ENCODE assay signal across 33 cellular contexts in genomic region chr3:139289866-139290524, GRCh38.
"Had no signal": no experiment of that assay in that cellular context is flagged by ENCODE, and none has a peak within 500 bp of the region (broad histone marks: within the 10 kb centered on the region; RNA-seq: fewer than 3 reads in every experiment).

No MANE protein-coding gene starts in this region.

- DNase-seq: activated CD4-positive, alpha-beta memory T cell treated with anti-CD3 and anti-CD28 coated beads, Interleukin-2, amount 10 ng/mL, durations not matched to agents 7 days and 5 days; activated CD4-positive, alpha-beta T cell treated with anti-CD3 and anti-CD28 coated beads for 1 hour; activated CD4-positive, alpha-beta T cell treated with anti-CD3 and anti-CD28 coated beads for 48 hours; activated CD4-positive, CD25-positive, alpha-beta regulatory T cell; activated CD8-positive, alpha-beta memory T cell treated with anti-CD3 and anti-CD28 coated beads for 24 hours; activated CD8-positive, alpha-beta memory T cell treated with anti-CD3 and anti-CD28 coated beads, Interleukin-2, amount 10 ng/mL, durations not matched to agents 7 days and 5 days; activated CD8-positive, alpha-beta memory T cell treated with anti-CD3 and anti-CD28 coated beads, Interleukin-2, amount 50 U/mL, for 48 hours; activated effector memory CD4-positive, alpha-beta T cell treated with Interleukin-2 at 50 U/mL for 16 hours; activated naive CD4-positive, alpha-beta T cell treated with anti-CD3 and anti-CD28 coated beads, Interleukin-2, amount 10 ng/mL, durations not matched to agents 7 days and 5 days; activated naive CD8-positive, alpha-beta T cell treated with anti-CD3 and anti-CD28 coated beads, Interleukin-2, amount 50 U/mL, for 24 hours; activated T-cell treated with anti-CD3 and anti-CD28 coated beads, Interleukin-2, amount 50 U/mL, for 48 hours; amniotic stem cell; brain microvascular endothelial cell; Karpas-422; NCI-H1105; NCI-H1417 treated with DMSO at 0.1 percent for 48 hours; NCI-H187 treated with DMSO at 0.1 percent for 48 hours; NCI-H2081; NCI-H2171 treated with DMSO at 0.1 percent for 48 hours; NCI-H2227 treated with DMSO at 0.1 percent for 48 hours; NCI-H446; NCI-H510A treated with DMSO at 0.1 percent for 48 hours; NCI-H69; SHP77; SJCRH30; SW 1271; T-helper 1 cell; T-helper 2 cell; T-helper 9 cell; WERI-Rb-1 had no signal

- H3K27me3 ChIP-seq: brain microvascular endothelial cell had no signal

- ATAC-seq: activated CD8-positive, alpha-beta memory T cell treated with anti-CD3 and anti-CD28 coated beads, Interleukin-2, amount 10 ng/mL, durations not matched to agents 7 days and 5 days; activated naive CD8-positive, alpha-beta T cell treated with anti-CD3 and anti-CD28 coated beads, Interleukin-2, amount 50 U/mL, for 24 hours; Panc1 had no signal

- H3K9me3 Mint-ChIP-seq: activated CD4-positive, alpha-beta memory T cell treated with anti-CD3 and anti-CD28 coated beads, Interleukin-2, amount 10 ng/mL, durations not matched to agents 7 days and 5 days; activated naive CD4-positive, alpha-beta T cell treated with anti-CD3 and anti-CD28 coated beads, Interleukin-2, amount 10 ng/mL, durations not matched to agents 7 days and 5 days; activated naive CD8-positive, alpha-beta T cell treated with anti-CD3 and anti-CD28 coated beads, Interleukin-2, amount 50 U/mL, for 24 hours; central memory CD8-positive, alpha-beta T cell had no signal

- H3K4me1 Mint-ChIP-seq: activated CD4-positive, alpha-beta memory T cell treated with anti-CD3 and anti-CD28 coated beads, Interleukin-2, amount 10 ng/mL, durations not matched to agents 7 days and 5 days; activated CD8-positive, alpha-beta memory T cell treated with anti-CD3 and anti-CD28 coated beads, Interleukin-2, amount 10 ng/mL, durations not matched to agents 7 days and 5 days; activated naive CD4-positive, alpha-beta T cell treated with anti-CD3 and anti-CD28 coated beads, Interleukin-2, amount 10 ng/mL, durations not matched to agents 7 days and 5 days; activated naive CD8-positive, alpha-beta T cell treated with anti-CD3 and anti-CD28 coated beads, Interleukin-2, amount 50 U/mL, for 24 hours; central memory CD8-positive, alpha-beta T cell had no signal

- H3K4me1 ChIP-seq: SJCRH30 had no signal

- H3K27ac ChIP-seq: brain microvascular endothelial cell, SJCRH30, WERI-Rb-1 had no signal

- H3K27me3 Mint-ChIP-seq: activated CD8-positive, alpha-beta memory T cell treated with anti-CD3 and anti-CD28 coated beads, Interleukin-2, amount 10 ng/mL, durations not matched to agents 7 days and 5 days; activated naive CD8-positive, alpha-beta T cell; activated naive CD8-positive, alpha-beta T cell treated with anti-CD3 and anti-CD28 coated beads, Interleukin-2, amount 50 U/mL, for 24 hours had no signal

- H3K36me3 ChIP-seq: brain microvascular endothelial cell, SJCRH30, WERI-Rb-1 had no signal

- H3K4me3 ChIP-seq: SJCRH30 had no signal

- H3K36me3 Mint-ChIP-seq: activated CD8-positive, alpha-beta memory T cell treated with anti-CD3 and anti-CD28 coated beads, Interleukin-2, amount 10 ng/mL, durations not matched to agents 7 days and 5 days; activated naive CD4-positive, alpha-beta T cell treated with anti-CD3 and anti-CD28 coated beads, Interleukin-2, amount 10 ng/mL, durations not matched to agents 7 days and 5 days; activated naive CD8-positive, alpha-beta T cell had no signal

- H3K4me3 Mint-ChIP-seq: activated CD4-positive, alpha-beta memory T cell treated with anti-CD3 and anti-CD28 coated beads, Interleukin-2, amount 10 ng/mL, durations not matched to agents 7 days and 5 days; activated CD8-positive, alpha-beta memory T cell treated with anti-CD3 and anti-CD28 coated beads, Interleukin-2, amount 10 ng/mL, durations not matched to agents 7 days and 5 days; activated naive CD4-positive, alpha-beta T cell treated with anti-CD3 and anti-CD28 coated beads, Interleukin-2, amount 10 ng/mL, durations not matched to agents 7 days and 5 days; activated naive CD8-positive, alpha-beta T cell; activated naive CD8-positive, alpha-beta T cell treated with anti-CD3 and anti-CD28 coated beads, Interleukin-2, amount 50 U/mL, for 24 hours; central memory CD8-positive, alpha-beta T cell had no signal

- H3K27ac Mint-ChIP-seq: activated CD4-positive, alpha-beta memory T cell treated with anti-CD3 and anti-CD28 coated beads, Interleukin-2, amount 10 ng/mL, durations not matched to agents 7 days and 5 days; activated CD8-positive, alpha-beta memory T cell treated with anti-CD3 and anti-CD28 coated beads, Interleukin-2, amount 10 ng/mL, durations not matched to agents 7 days and 5 days; activated naive CD4-positive, alpha-beta T cell treated with anti-CD3 and anti-CD28 coated beads, Interleukin-2, amount 10 ng/mL, durations not matched to agents 7 days and 5 days; activated naive CD8-positive, alpha-beta T cell; activated naive CD8-positive, alpha-beta T cell treated with anti-CD3 and anti-CD28 coated beads, Interleukin-2, amount 50 U/mL, for 24 hours had no signal

- H3K9me3 ChIP-seq: SJCRH30 had no signal
